9 cellular contexts compared by ENCODE assay signal in genomic region chr1:79069828-79070227, GRCh38.
"Had no signal": no experiment of that assay in that cellular context is flagged by ENCODE, and none has a peak within 500 bp of the region (broad histone marks: within the 10 kb centered on the region; RNA-seq: fewer than 3 reads in every experiment).

No MANE protein-coding gene starts in this region.

- H3K27me3 ChIP-seq: gastroesophageal sphincter, right atrium auricular region had no signal

- H3K27ac ChIP-seq: gastroesophageal sphincter, right atrium auricular region had no signal

- H3K4me3 ChIP-seq: gastroesophageal sphincter, right atrium auricular region had no signal

- H3K9me3 ChIP-seq: gastroesophageal sphincter, right atrium auricular region had no signal

- ATAC-seq: gastroesophageal sphincter had no signal

- H3K27ac Mint-ChIP-seq: activated CD4-positive, alpha-beta memory T cell treated with anti-CD3 and anti-CD28 coated beads for 36 hours; activated naive CD4-positive, alpha-beta T cell treated with anti-CD3 and anti-CD28 coated beads for 36 hours had no signal

- H3K36me3 Mint-ChIP-seq: activated CD4-positive, alpha-beta memory T cell treated with anti-CD3 and anti-CD28 coated beads for 36 hours had no signal

- H3K4me3 Mint-ChIP-seq: activated CD4-positive, alpha-beta memory T cell treated with anti-CD3 and anti-CD28 coated beads for 36 hours; activated naive CD4-positive, alpha-beta T cell treated with anti-CD3 and anti-CD28 coated beads for 36 hours had no signal

- H3K27me3 Mint-ChIP-seq: activated CD4-positive, alpha-beta memory T cell treated with anti-CD3 and anti-CD28 coated beads for 36 hours had no signal

- DNase-seq: activated CD4-positive, alpha-beta memory T cell treated with anti-CD3 and anti-CD28 coated beads for 36 hours; activated CD8-positive, alpha-beta memory T cell treated with anti-CD3 and anti-CD28 coated beads, Interleukin-2, amount 50 U/mL, for 48 hours; activated naive CD4-positive, alpha-beta T cell treated with anti-CD3 and anti-CD28 coated beads for 36 hours; hippocampal formation; mesendoderm; small intestine; SW 1271 had no signal
